2 cellular contexts compared by ENCODE assay signal in genomic region chr16:77207029-77207428, GRCh38.
A peak's percentile ranks its signal among the peaks of the same experiment; 100 is the strongest.
TF ChIP-seq lines count a peak whose summit lies in the region.

No MANE protein-coding gene starts in this region.

TF ChIP-seq in HepG2, 621 proteins besides CTCF, POLR2A, EP300 and RAD21:
- TF ChIP-seq ZFY (CRISPR knock-in tag; IDR thresholded peaks at IDR 0.05): no peak
- peak; percentile 91 for TF ChIP-seq MIER2 (CRISPR knock-in tag; IDR thresholded peaks at IDR 0.05)
- TF ChIP-seq, protein P1, sequence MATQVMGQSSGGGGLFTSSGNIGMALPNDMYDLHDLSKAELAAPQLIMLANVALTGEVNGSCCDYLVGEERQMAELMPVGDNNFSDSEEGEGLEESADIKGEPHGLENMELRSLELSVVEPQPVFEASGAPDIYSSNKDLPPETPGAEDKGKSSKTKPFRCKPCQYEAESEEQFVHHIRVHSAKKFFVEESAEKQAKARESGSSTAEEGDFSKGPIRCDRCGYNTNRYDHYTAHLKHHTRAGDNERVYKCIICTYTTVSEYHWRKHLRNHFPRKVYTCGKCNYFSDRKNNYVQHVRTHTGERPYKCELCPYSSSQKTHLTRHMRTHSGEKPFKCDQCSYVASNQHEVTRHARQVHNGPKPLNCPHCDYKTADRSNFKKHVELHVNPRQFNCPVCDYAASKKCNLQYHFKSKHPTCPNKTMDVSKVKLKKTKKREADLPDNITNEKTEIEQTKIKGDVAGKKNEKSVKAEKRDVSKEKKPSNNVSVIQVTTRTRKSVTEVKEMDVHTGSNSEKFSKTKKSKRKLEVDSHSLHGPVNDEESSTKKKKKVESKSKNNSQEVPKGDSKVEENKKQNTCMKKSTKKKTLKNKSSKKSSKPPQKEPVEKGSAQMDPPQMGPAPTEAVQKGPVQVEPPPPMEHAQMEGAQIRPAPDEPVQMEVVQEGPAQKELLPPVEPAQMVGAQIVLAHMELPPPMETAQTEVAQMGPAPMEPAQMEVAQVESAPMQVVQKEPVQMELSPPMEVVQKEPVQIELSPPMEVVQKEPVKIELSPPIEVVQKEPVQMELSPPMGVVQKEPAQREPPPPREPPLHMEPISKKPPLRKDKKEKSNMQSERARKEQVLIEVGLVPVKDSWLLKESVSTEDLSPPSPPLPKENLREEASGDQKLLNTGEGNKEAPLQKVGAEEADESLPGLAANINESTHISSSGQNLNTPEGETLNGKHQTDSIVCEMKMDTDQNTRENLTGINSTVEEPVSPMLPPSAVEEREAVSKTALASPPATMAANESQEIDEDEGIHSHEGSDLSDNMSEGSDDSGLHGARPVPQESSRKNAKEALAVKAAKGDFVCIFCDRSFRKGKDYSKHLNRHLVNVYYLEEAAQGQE (IDR thresholded peaks at IDR 0.05; ENCODE audit: borderline replicate concordance in 1 of 2, low read depth in 1 of 2, low read length in 2 of 2): peak; percentile 37 to 92
- TF ChIP-seq ZNF605 (CRISPR knock-in tag; IDR thresholded peaks at IDR 0.05): no peak
- TF ChIP-seq, protein P2, sequence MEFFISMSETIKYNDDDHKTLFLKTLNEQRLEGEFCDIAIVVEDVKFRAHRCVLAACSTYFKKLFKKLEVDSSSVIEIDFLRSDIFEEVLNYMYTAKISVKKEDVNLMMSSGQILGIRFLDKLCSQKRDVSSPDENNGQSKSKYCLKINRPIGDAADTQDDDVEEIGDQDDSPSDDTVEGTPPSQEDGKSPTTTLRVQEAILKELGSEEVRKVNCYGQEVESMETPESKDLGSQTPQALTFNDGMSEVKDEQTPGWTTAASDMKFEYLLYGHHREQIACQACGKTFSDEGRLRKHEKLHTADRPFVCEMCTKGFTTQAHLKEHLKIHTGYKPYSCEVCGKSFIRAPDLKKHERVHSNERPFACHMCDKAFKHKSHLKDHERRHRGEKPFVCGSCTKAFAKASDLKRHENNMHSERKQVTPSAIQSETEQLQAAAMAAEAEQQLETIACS (CRISPR knock-in tag; IDR thresholded peaks at IDR 0.05): no peak
- no peak for TF ChIP-seq SPEN (CRISPR knock-in tag; IDR thresholded peaks at IDR 0.05; ENCODE audit: low read depth)
- peak; percentile 68; the same call in 1 of the 2 replicates for TF ChIP-seq ZNF652 (CRISPR knock-in tag; IDR thresholded peaks at IDR 0.05; ENCODE audit: borderline replicate concordance, low read depth)
- no peak for TF ChIP-seq PPARG (CRISPR knock-in tag; conservative IDR thresholded peaks at IDR 0.05)
- TF ChIP-seq ZNF564 (CRISPR knock-in tag; IDR thresholded peaks at IDR 0.05): no peak
- TF ChIP-seq, protein P3, sequence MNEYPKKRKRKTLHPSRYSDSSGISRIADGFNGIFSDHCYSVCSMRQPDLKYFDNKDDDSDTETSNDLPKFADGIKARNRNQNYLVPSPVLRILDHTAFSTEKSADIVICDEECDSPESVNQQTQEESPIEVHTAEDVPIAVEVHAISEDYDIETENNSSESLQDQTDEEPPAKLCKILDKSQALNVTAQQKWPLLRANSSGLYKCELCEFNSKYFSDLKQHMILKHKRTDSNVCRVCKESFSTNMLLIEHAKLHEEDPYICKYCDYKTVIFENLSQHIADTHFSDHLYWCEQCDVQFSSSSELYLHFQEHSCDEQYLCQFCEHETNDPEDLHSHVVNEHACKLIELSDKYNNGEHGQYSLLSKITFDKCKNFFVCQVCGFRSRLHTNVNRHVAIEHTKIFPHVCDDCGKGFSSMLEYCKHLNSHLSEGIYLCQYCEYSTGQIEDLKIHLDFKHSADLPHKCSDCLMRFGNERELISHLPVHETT (CRISPR knock-in tag; conservative IDR thresholded peaks at IDR 0.05): no peak

TF ChIP-seq in liver, 16 proteins besides CTCF, POLR2A, EP300 and RAD21:
- TF ChIP-seq RXRA (IDR thresholded peaks at IDR 0.05): no peak
- TF ChIP-seq, protein P1 (IDR thresholded peaks at IDR 0.05): peak; percentile 70
TF ChIP-seq in liver: peak in this region for 1.
